In genomic region chr5:124649548-124650501, GRCh38 we compare ENCODE assay signal across 8 cellular contexts.
DNase-seq lines count a peak whose midpoint lies in the region; ATAC-seq and TF ChIP-seq lines count a peak whose summit lies in the region.

No MANE protein-coding gene starts in this region.

- H3K36me3 Mint-ChIP-seq in CD14-positive monocyte (peaks cover 7 to 14% of the 10 kb centered on the region in 2 donors), nephron (ENCODE audit: low read depth) (peaks cover 51% of the 10 kb centered on the region)

- H3K4me3 Mint-ChIP-seq in CD14-positive monocyte: peak overlapping the region; percentile 17 to 86
- H3K4me3 Mint-ChIP-seq in nephron: peak overlapping the region; percentile 51 to 82 (median 61)

- peak overlapping the region; percentile 46 to 84 (median 73) for H3K27ac Mint-ChIP-seq in CD14-positive monocyte
- H3K27ac Mint-ChIP-seq in nephron: peak overlapping the region; percentile 65 to 95 (median 91)

- H3K27me3 Mint-ChIP-seq in CD14-positive monocyte (ENCODE audit: low read depth in 3 of 3) (peaks cover 45 to 75% (median 52%) of the 10 kb centered on the region in 3 donors), nephron (ENCODE audit: low read depth) (no peaks in the 10 kb centered on the region)

- no peaks in the 10 kb centered on the region for H3K9me3 ChIP-seq in testis

- peak; percentile 95 for DNase-seq in CD14-positive monocyte (ENCODE audit: low spot score)
- peak; percentile 99 for DNase-seq in NOMO-1 treated with DMSO at 0.1 percent for 48 hours (lab: John Stamatoyannopoulos, UW; ENCODE audit: unreplicated experiment)
- peak; percentile 51 for DNase-seq in activated CD8-positive, alpha-beta memory T cell treated with anti-CD3 and anti-CD28 coated beads, Interleukin-2, amount 50 U/mL, for 24 hours (ENCODE audit: extremely low read depth)
- peak; percentile 43 for DNase-seq in epithelial cell of prostate (ENCODE audit: low read depth, low spot score)
- DNase-seq in testis: peak; percentile 47

- no peaks in the 10 kb centered on the region for H3K36me3 ChIP-seq in testis (ENCODE audit: low read depth, missing control alignments)

- TF ChIP-seq CTCF in CD14-positive monocyte (IDR thresholded peaks at IDR 0.05) (no peak), nephron (IDR thresholded peaks at IDR 0.05; ENCODE audit: unreplicated experiment in 3 of 3) (no peak), testis (IDR thresholded peaks at IDR 0.05) (no peak)

- H3K27ac ChIP-seq in epithelial cell of prostate (peak overlapping the region; percentile 33), testis (no peak overlapping the region)

- peaks cover 0 to 10% (median 0%) of the 10 kb centered on the region in 7 donors for H3K9me3 Mint-ChIP-seq in CD14-positive monocyte
- no peaks in the 10 kb centered on the region for H3K9me3 Mint-ChIP-seq in nephron

- peak; percentile 80 for ATAC-seq in GM19455 (IDR thresholded peaks at IDR 0.05; ENCODE audit: unreplicated experiment)
- ATAC-seq in HG03521 (IDR thresholded peaks at IDR 0.05; ENCODE audit: unreplicated experiment): peak; percentile 73

- no peaks in the 10 kb centered on the region for H3K27me3 ChIP-seq in testis

- no peak overlapping the region for H3K4me3 ChIP-seq in testis

- intact Hi-C loops in CD14-positive monocyte (cut with micrococcal nuclease) (loop anchor here (5.0 to 10.0 kb wide), 2 partner anchors 95 to 207 kb away; partner anchors contain the start of gene ZNF608 (in 1 of the 2)), testis (cut with DNase I; ENCODE audit: low total_unique reads) (no loop called here)

- 31 to 35% methylated on average over 15 of the region's 15 CpGs for WGBS in testis, 2 donors

- H3K4me1 Mint-ChIP-seq in CD14-positive monocyte (peaks cover 41% of the 10 kb centered on the region), nephron (peaks cover 63% of the 10 kb centered on the region)

- peaks cover 15% of the 10 kb centered on the region for H3K4me1 ChIP-seq in testis

- no peak for TF ChIP-seq POLR2A in testis (IDR thresholded peaks at IDR 0.05)

Comparison
In these comparisons a context has a peak if more than half of its experiments do, and no peak if none do; other contexts are left out.
1. DNase-seq: peak in every context shown above with its lines; median percentile 99 in NOMO-1 treated with DMSO at 0.1 percent for 48 hours; 95 in CD14-positive monocyte; 51 in activated CD8-positive, alpha-beta memory T cell treated with anti-CD3 and anti-CD28 coated beads, Interleukin-2, amount 50 U/mL, for 24 hours; 47 in testis; 43 in epithelial cell of prostate.